ENCODE assay signal across 1 cellular context in the genomic region with DNA sequence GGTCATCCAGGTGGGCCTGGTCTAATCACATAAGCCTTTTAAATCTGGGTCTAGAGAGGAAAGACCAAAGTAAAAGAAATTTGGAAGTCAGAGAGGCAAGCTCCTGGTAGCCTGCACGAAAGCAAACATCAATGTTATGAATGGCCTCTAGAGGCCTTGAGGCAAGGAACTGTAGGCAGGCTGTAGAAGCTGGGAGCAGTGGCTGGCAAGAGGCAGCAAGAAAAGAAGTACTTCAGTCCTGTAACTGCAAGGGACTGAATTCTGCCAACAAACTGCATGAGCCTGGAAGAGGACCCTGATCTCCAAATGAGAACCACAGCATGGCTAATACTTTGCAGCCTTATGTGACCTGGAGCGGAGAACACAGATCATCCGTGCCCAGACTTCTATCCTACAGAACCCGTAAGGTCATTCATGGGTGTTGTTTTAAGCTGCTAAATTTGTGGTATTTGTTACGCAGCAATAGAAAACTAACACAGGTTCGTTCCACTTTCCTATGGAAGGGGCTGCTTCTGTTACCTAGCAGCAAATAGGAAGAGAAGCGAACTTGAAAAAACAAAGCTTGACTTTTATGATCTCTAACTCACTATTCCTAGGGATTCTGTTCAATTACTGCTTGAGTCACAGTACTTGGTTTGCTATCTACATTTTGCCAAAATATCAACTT.
TF ChIP-seq lines count a peak whose summit lies in the region.

No MANE protein-coding gene starts in this region.

TF ChIP-seq in HCT116, 20 proteins besides CTCF, POLR2A, EP300 and RAD21 (continued from another document):
- no peak for TF ChIP-seq SRF (IDR thresholded peaks at IDR 0.05; ENCODE audit: low read depth)
